ENCODE assay signal across 1 cellular context in genomic region chr12:13962699-13963098, GRCh38.
TF ChIP-seq lines count a peak whose summit lies in the region.

No MANE protein-coding gene starts in this region.

TF ChIP-seq in GM12878, 131 proteins besides CTCF, POLR2A, EP300 and RAD21 (continued from another document):
- TF ChIP-seq JUNB (IDR thresholded peaks at IDR 0.05) (no peak), IRF3 (IDR thresholded peaks at IDR 0.05) (no peak), SMC3 (IDR thresholded peaks at IDR 0.05; ENCODE audit: borderline replicate concordance, low read length) (peak; percentile 35; the same call in 1 of the 2 replicates)
